In the genomic region with DNA sequence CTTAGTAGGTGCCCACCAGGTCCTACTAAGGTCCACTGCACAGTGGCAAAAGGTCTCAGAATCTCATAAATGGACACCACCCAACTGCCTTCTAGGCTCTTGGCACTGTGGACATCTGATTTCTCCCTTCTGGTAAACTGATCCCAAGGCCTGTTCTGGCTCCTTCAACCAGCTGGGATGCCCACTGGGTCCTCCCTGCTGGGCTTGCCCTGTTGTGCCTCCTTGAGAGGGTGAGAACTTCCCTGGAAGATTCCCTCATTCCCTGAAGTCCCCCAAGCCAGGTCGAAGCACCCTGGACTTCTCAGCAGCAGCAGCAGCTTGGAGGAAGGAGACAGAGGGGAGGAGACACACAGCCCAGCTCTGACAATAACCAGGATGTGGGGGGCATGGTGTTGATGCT, we compare ENCODE assay signal across 11 cellular contexts. TPM values are rescaled to one million over a fixed set of nuclear protein-coding genes. Genes with fewer than 3 reads are reported as not detected.
"Had no signal": no experiment of that assay in that cellular context is flagged by ENCODE, and none has a peak within 500 bp of the region (broad histone marks: within the 10 kb centered on the region; RNA-seq: fewer than 3 reads in every experiment).

No MANE protein-coding gene starts in this region.

- H3K4me3 ChIP-seq: GM23248, HAP-1 had no signal

- DNase-seq: GM23248, GOT3, H7, HFFc6, KBM-7 had no signal

- H3K27ac ChIP-seq: GM23248, HL-60 had no signal

- H3K27me3 Mint-ChIP-seq: IgD-negative memory B cell had no signal

- H3K4me3 Mint-ChIP-seq: HFFc6 had no signal

- H3K9me3 ChIP-seq: HAP-1 had no signal

- H3K36me3 ChIP-seq: HAP-1 had no signal

- H3K27ac Mint-ChIP-seq: HFFc6, IgD-negative memory B cell had no signal

- ATAC-seq: HCT116, HepG2 had no signal

- H3K36me3 Mint-ChIP-seq: IgD-negative memory B cell had no signal

- H3K4me1 ChIP-seq: HAP-1 had no signal

RNA-seq across cellular contexts. Expression of gene ZNF492, which starts 6.6 kb away (rescaled TPM):
- total RNA-seq: H7, HepG2, HT1080 had no signal
